15 cellular contexts compared by ENCODE assay signal in genomic region chr1:156694563-156694962, GRCh38. TPM values are rescaled to one million over a fixed set of nuclear protein-coding genes. Genes with fewer than 3 reads are reported as not detected.
DNase-seq lines count a peak whose midpoint lies in the region; ATAC-seq, FAIRE-seq and TF ChIP-seq lines count a peak whose summit lies in the region.
"Had no signal": no experiment of that assay in that cellular context is flagged by ENCODE, and none has a peak within 500 bp of the region (broad histone marks: within the 10 kb centered on the region; RNA-seq: fewer than 3 reads in every experiment).

No MANE protein-coding gene starts in this region.

- H3K9ac ChIP-seq in SK-N-SH: no peak overlapping the region

- POLR2A ChIA-PET in SK-N-SH (lab: Yijun Ruan, JAX): interaction anchor here (0.7 to 2.1 kb wide), 4 partner anchors 8 to 17 kb away, joined by 3 to 5 read pairs (median 5); partner anchors contain the start of gene CRABP2

- H3K4me2 ChIP-seq in SK-N-SH: peak overlapping the region; percentile 26; the same call in 1 of the 2 replicates

- H3K36me3 ChIP-seq in SK-N-SH (replicated peaks in 1 of 2; ENCODE audit: control insufficient read depth in 1 of 2, insufficient read depth in 2 of 2, low read length in 1 of 2) (peaks cover 0 to 2% of the 10 kb centered on the region in 2 experiments), mesodermal cell (ENCODE audit: control insufficient read depth, insufficient read depth, low read length) (peaks cover 19% of the 10 kb centered on the region), vagina (no peaks in the 10 kb centered on the region)

- DNase-seq in SK-N-SH (no peak), vagina (ENCODE audit: extremely low spot score in 2 of 2) (no peak), head of caudate nucleus (no peak), HuH-7.5 (ENCODE audit: low spot score) (no peak), RCC 7860 (ENCODE audit: low spot score) (no peak)
- DNase-seq: C1 segment of cervical spinal cord, NCI-H1436, SHP77 had no signal

- no peaks in the 10 kb centered on the region for H3K9me2 ChIP-seq in SK-N-SH

- no peaks in the 10 kb centered on the region for H3K79me2 ChIP-seq in SK-N-SH (ENCODE audit: insufficient read depth)

- H3K9me3 ChIP-seq in SK-N-SH (no peaks in the 10 kb centered on the region), mesodermal cell (ENCODE audit: control insufficient read depth, low read length) (no peaks in the 10 kb centered on the region), vagina (no peaks in the 10 kb centered on the region)

- peak overlapping the region in 3 of 5 experiments; percentile 16 to 96 (median 47) for H3K27ac Mint-ChIP-seq in brain
- H3K27ac Mint-ChIP-seq: activated T-helper 17 cell treated with anti-CD3 and anti-CD28 coated beads, Interleukin-2, amount 50 U/mL, for 72 hours; T-helper 1 cell treated with Interleukin-12 subunit alpha and Interleukin-12 subunit beta and Interleukin-4 antibody, amounts not matched to agents 30 μg/mL and 1 μg/mL, for 36 hours had no signal

- H3K36me3 Mint-ChIP-seq in brain: peaks cover 17% of the 10 kb centered on the region

- TF ChIP-seq EP300 in SK-N-SH (IDR thresholded peaks at IDR 0.05; ENCODE audit: borderline replicate concordance in 1 of 2, low read depth in 1 of 2, low read length in 1 of 2): no peak

- peaks cover 15% of the 10 kb centered on the region for H3F3A ChIP-seq in SK-N-SH (replicated peaks; ENCODE audit: insufficient read depth)

- peak overlapping the region; percentile 69; the same call in 1 of the 2 replicates for H2AFZ ChIP-seq in SK-N-SH (ENCODE audit: low read depth)

- TF ChIP-seq CTCF in SK-N-SH (IDR thresholded peaks at IDR 0.05) (no peak), brain (conservative IDR thresholded peaks at IDR 0.05) (no peak), vagina (IDR thresholded peaks at IDR 0.05) (no peak)

- CTCF ChIA-PET in SK-N-SH (lab: Yijun Ruan, JAX): interaction anchor here (1.1 to 45.5 kb wide), 7 partner anchors 17 to 192 kb away, joined by 3 to 2702 read pairs (median 6); partner anchors contain the start of genes CRABP2, ISG20L2, METTL25B and NES

- no peak; the same call in 2 of the 3 replicates for ATAC-seq in SK-N-SH treated with all-trans-retinoic acid at 6 μM for 48 hours
- ATAC-seq: activated T-helper 17 cell treated with anti-CD3 and anti-CD28 coated beads, Interleukin-2, amount 50 U/mL, for 72 hours had no signal

- no peak for TF ChIP-seq RAD21 in SK-N-SH (IDR thresholded peaks at IDR 0.05; ENCODE audit: low read length)

- H3K4me3 Mint-ChIP-seq in brain: peak overlapping the region in 1 of 5 experiments; percentile 16
- H3K4me3 Mint-ChIP-seq: activated T-helper 17 cell treated with anti-CD3 and anti-CD28 coated beads, Interleukin-2, amount 50 U/mL, for 72 hours; T-helper 1 cell treated with Interleukin-12 subunit alpha and Interleukin-12 subunit beta and Interleukin-4 antibody, amounts not matched to agents 30 μg/mL and 1 μg/mL, for 36 hours had no signal

- H3K27me3 Mint-ChIP-seq in brain: peaks cover 2% of the 10 kb centered on the region

- no peaks in the 10 kb centered on the region for H3K9me3 Mint-ChIP-seq in brain
- H3K9me3 Mint-ChIP-seq: activated T-helper 17 cell treated with anti-CD3 and anti-CD28 coated beads, Interleukin-2, amount 50 U/mL, for 72 hours; T-helper 1 cell treated with Interleukin-12 subunit alpha and Interleukin-12 subunit beta and Interleukin-4 antibody, amounts not matched to agents 30 μg/mL and 1 μg/mL, for 36 hours had no signal

- no peak for FAIRE-seq in RCC 7860 (lab: Jason Lieb, UNC)
- FAIRE-seq: GM18507 had no signal

- H4K20me1 ChIP-seq in SK-N-SH (ENCODE audit: insufficient read depth): no peaks in the 10 kb centered on the region

- H3K27me3 ChIP-seq in SK-N-SH (ENCODE audit: insufficient read depth): no peaks in the 10 kb centered on the region
- H3K27me3 ChIP-seq in vagina: no peaks in the 10 kb centered on the region

- H3K4me1 Mint-ChIP-seq in brain: peaks cover 64% of the 10 kb centered on the region

- H3K4me3 ChIP-seq in SK-N-SH (ENCODE audit: low read depth in 2 of 2, low read length in 1 of 2) (no peak overlapping the region), mesodermal cell (ENCODE audit: extremely low read depth, insufficient read depth, low read length, poor library complexity, severe bottlenecking) (no peak overlapping the region), vagina (no peak overlapping the region)

- intact Hi-C loops in vagina (cut with DNase I): no loop called here
- intact Hi-C loops in head of caudate nucleus (cut with DNase I): no loop called here

- H3K27ac ChIP-seq in SK-N-SH (ENCODE audit: low read depth in 2 of 2, low read length in 1 of 2): peak overlapping the region; percentile 34 to 86; a peak in 3 of 4 replicates
- H3K27ac ChIP-seq in mesodermal cell (ENCODE audit: low read depth, low read length, severe bottlenecking): peak overlapping the region; percentile 76
- peak overlapping the region; percentile 52 for H3K27ac ChIP-seq in vagina

- WGBS in SK-N-SH (ENCODE audit: low lambda C conversion rate): 90% methylated on average over 9 of the region's 9 CpGs
- WGBS in mesodermal cell (ENCODE audit: insufficient coverage in 2 of 2), 2 experiments: 61 to 64% methylated on average over 7 to 8 of the region's 9 CpGs

- no peak for TF ChIP-seq POLR2A in vagina (IDR thresholded peaks at IDR 0.05)

- peaks cover 14 to 65% of the 10 kb centered on the region in 2 experiments; a peak in 3 of 4 replicates for H3K4me1 ChIP-seq in SK-N-SH (ENCODE audit: control insufficient read depth in 1 of 2, insufficient read depth in 2 of 2, low read depth in 1 of 2, low read length in 1 of 2)
- peaks cover 46% of the 10 kb centered on the region for H3K4me1 ChIP-seq in mesodermal cell (ENCODE audit: control insufficient read depth, insufficient read depth, low read length, poor library complexity, severe bottlenecking)
- H3K4me1 ChIP-seq in vagina: peaks cover 51% of the 10 kb centered on the region

TF ChIP-seq in SK-N-SH, 30 proteins besides CTCF, POLR2A, EP300 and RAD21 (continues in another document):
- no peak for TF ChIP-seq GABPA (IDR thresholded peaks at IDR 0.05; ENCODE audit: low read depth)
- TF ChIP-seq SMC3 (IDR thresholded peaks at IDR 0.05; ENCODE audit: low read depth, low read length): no peak
- no peak for TF ChIP-seq GATA2 (CRISPR knock-in tag; IDR thresholded peaks at IDR 0.05)
- TF ChIP-seq IRF3 (IDR thresholded peaks at IDR 0.05; ENCODE audit: low read depth, low read length): no peak

TF ChIP-seq in SK-N-SH treated with all-trans-retinoic acid at 6 μM for 48 hours, 23 proteins besides CTCF, POLR2A, EP300 and RAD21 (continues in another document):
- TF ChIP-seq RARB (CRISPR knock-in tag; IDR thresholded peaks at IDR 0.05) (no peak), TSHZ2 (CRISPR knock-in tag; IDR thresholded peaks at IDR 0.05) (no peak)

RNA-seq across cellular contexts. Expression of gene CRABP2, which starts 10.8 kb away (rescaled TPM):
- 13.3 and 42.1 TPM in 2 replicates for polyA plus RNA-seq in SK-N-SH (2012; rRNA removed)
- 27.0 TPM in 2 replicates for polyA plus RNA-seq in SK-N-SH (2012; cell fraction: cytosol; rRNA removed)
- 21.2 and 48.9 TPM in 2 replicates for polyA plus RNA-seq in SK-N-SH (2012; cell fraction: nucleus; rRNA removed)
- 10.5 TPM for polyA plus RNA-seq in brain (ENCODE audit: insufficient read depth, low read depth, low replicate concordance)
- 675 TPM for polyA plus RNA-seq in mesodermal cell (2013, experiment 1 of 2)
- polyA plus RNA-seq in mesodermal cell (2013, experiment 2 of 2): 571 TPM
- 97.7 TPM for total RNA-seq in vagina

RNA-seq across cellular contexts. Expression of gene NES, which starts 17.4 kb away (rescaled TPM):
- polyA plus RNA-seq in SK-N-SH (2012; rRNA removed): 12.6 and 15.8 TPM in 2 replicates
- 10.5 and 12.5 TPM in 2 replicates for polyA plus RNA-seq in SK-N-SH (2012; cell fraction: cytosol; rRNA removed)
- 28.7 and 40.4 TPM in 2 replicates for polyA plus RNA-seq in SK-N-SH (2012; cell fraction: nucleus; rRNA removed)
- polyA plus RNA-seq in brain (ENCODE audit: insufficient read depth, low read depth, low replicate concordance): 12.7 TPM
- 217 TPM for polyA plus RNA-seq in mesodermal cell (2013, experiment 1 of 2)
- 200 TPM for polyA plus RNA-seq in mesodermal cell (2013, experiment 2 of 2)
- total RNA-seq in vagina: 16.0 TPM
- total RNA-seq: activated CD8-positive, alpha-beta memory T cell treated with anti-CD3 and anti-CD28 coated beads for 36 hours had no signal

RNA-seq across cellular contexts. Expression of gene METTL25B, which starts 33.7 kb away (rescaled TPM):
- polyA plus RNA-seq in SK-N-SH (2012; rRNA removed): 20.1 and 21.2 TPM in 2 replicates
- polyA plus RNA-seq in SK-N-SH (2012; cell fraction: cytosol; rRNA removed): 10.7 and 14.0 TPM in 2 replicates
- 51.7 and 72.4 TPM in 2 replicates for polyA plus RNA-seq in SK-N-SH (2012; cell fraction: nucleus; rRNA removed)
- polyA plus RNA-seq in brain (ENCODE audit: insufficient read depth, low read depth, low replicate concordance): 46.8 TPM
- polyA plus RNA-seq in mesodermal cell (2013, experiment 1 of 2): 31.7 TPM
- 24.9 TPM for polyA plus RNA-seq in mesodermal cell (2013, experiment 2 of 2)
- 17.7 TPM for total RNA-seq in vagina

RNA-seq across cellular contexts. Expression of gene ISG20L2, which starts 34.0 kb away (rescaled TPM):
- polyA plus RNA-seq in SK-N-SH (2012; rRNA removed): 31.6 and 44.3 TPM in 2 replicates
- 28.2 and 36.0 TPM in 2 replicates for polyA plus RNA-seq in SK-N-SH (2012; cell fraction: cytosol; rRNA removed)
- 22.9 and 32.5 TPM in 2 replicates for polyA plus RNA-seq in SK-N-SH (2012; cell fraction: nucleus; rRNA removed)
- 41.5 TPM for polyA plus RNA-seq in brain (ENCODE audit: insufficient read depth, low read depth, low replicate concordance)
- 31.7 TPM for polyA plus RNA-seq in mesodermal cell (2013, experiment 1 of 2)
- polyA plus RNA-seq in mesodermal cell (2013, experiment 2 of 2): 24.1 TPM
- total RNA-seq in vagina: 12.8 TPM

RNA-seq across cellular contexts. Expression of gene MRPL24, which starts 46.3 kb away (rescaled TPM):
- polyA plus RNA-seq in SK-N-SH (2012; rRNA removed) (149 and 171 TPM in 2 replicates), brain (ENCODE audit: insufficient read depth, low read depth, low replicate concordance) (111 TPM)
- polyA plus RNA-seq in SK-N-SH (2012; cell fraction: cytosol; rRNA removed): 141 and 142 TPM in 2 replicates
- 99.8 and 109 TPM in 2 replicates for polyA plus RNA-seq in SK-N-SH (2012; cell fraction: nucleus; rRNA removed)
- polyA plus RNA-seq in mesodermal cell (2013, experiment 1 of 2): 42.2 TPM
- polyA plus RNA-seq in mesodermal cell (2013, experiment 2 of 2): 38.4 TPM
- 40.0 TPM for total RNA-seq in vagina
